ENCODE assay signal across 8 cellular contexts in the genomic region with DNA sequence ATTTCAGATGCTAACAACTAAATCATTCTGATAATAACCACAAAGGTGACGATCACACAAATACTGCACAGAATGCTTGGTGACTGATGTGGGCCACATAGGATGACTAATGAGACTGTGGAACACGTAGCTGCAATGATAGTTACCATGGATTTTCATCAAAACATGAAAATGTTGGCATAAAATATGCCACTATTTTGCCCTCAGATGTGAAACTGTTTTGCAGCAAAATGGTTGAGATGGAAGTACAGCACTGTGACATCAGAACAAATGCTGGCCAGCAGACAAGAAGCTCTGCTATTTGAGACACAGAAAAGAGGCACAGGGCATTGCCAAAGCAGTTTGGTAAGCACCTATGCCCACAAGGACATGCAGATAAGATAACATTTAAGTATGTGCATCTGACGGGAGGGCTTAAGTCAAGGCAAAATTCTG.
A peak's percentile ranks its signal among the peaks of the same experiment; 100 is the strongest.
DNase-seq lines count a peak whose midpoint lies in the region; ATAC-seq, FAIRE-seq and TF ChIP-seq lines count a peak whose summit lies in the region.

No MANE protein-coding gene starts in this region.

- no peak for TF ChIP-seq CTCF in fibroblast of pulmonary artery (IDR thresholded peaks at IDR 0.05; ENCODE audit: low read length, missing control alignments)

- no peak overlapping the region for H3K4me3 ChIP-seq in fibroblast of pulmonary artery (replicated peaks; ENCODE audit: low read depth, low read length)

- TF ChIP-seq POLR2A in GM18505 (IDR thresholded peaks at IDR 0.05; ENCODE audit: borderline replicate concordance, extremely low read depth, insufficient read depth, insufficient read length): no peak

- no peak for FAIRE-seq in frontal cortex (lab: Jason Lieb, UNC)

- DNase-seq in H4 (ENCODE audit: low spot score) (peak; percentile 7), fibroblast of pulmonary artery (ENCODE audit: low read depth) (peak; percentile 79), GM19240 (ENCODE audit: insufficient read length, low spot score) (no peak), frontal cortex (ENCODE audit: low spot score in 2 of 2) (no peak)
- DNase-seq in activated CD4-positive, alpha-beta T cell treated with anti-CD3 and anti-CD28 coated beads, Interleukin-2, amount 50 U/mL, for 1 hour: peak; percentile 20
- DNase-seq in stimulated activated CD4-positive, alpha-beta T cell treated with anti-CD3 and anti-CD28 coated beads, TNF-alpha, amount 100 ng/mL, for 1 hour (ENCODE audit: low read depth in 3 of 3, low spot score in 1 of 3): peak in 2 of 3 donors; percentile 8 to 9

- no peak for ATAC-seq in HG03460 (IDR thresholded peaks at IDR 0.05; ENCODE audit: unreplicated experiment)
- no peak for ATAC-seq in GM18505 (IDR thresholded peaks at IDR 0.05; ENCODE audit: unreplicated experiment)

Comparison
In these comparisons a context has a peak if more than half of its experiments do, and no peak if none do; other contexts are left out.
1. DNase-seq: peak in H4 (single experiment), activated CD4-positive, alpha-beta T cell treated with anti-CD3 and anti-CD28 coated beads, Interleukin-2, amount 50 U/mL, for 1 hour (single experiment), fibroblast of pulmonary artery (single experiment) and stimulated activated CD4-positive, alpha-beta T cell treated with anti-CD3 and anti-CD28 coated beads, TNF-alpha, amount 100 ng/mL, for 1 hour (2 of 3); none in GM19240 (single experiment) and frontal cortex (0 of 2).